ENCODE assay signal across 12 cellular contexts in genomic region chrX:69615323-69615722, GRCh38. TPM values are rescaled to one million over a fixed set of nuclear protein-coding genes. Genes with fewer than 3 reads are reported as not detected.
DNase-seq lines count a peak whose midpoint lies in the region; ATAC-seq, FAIRE-seq and TF ChIP-seq lines count a peak whose summit lies in the region.
"Had no signal": no experiment of that assay in that cellular context is flagged by ENCODE, and none has a peak within 500 bp of the region (broad histone marks: within the 10 kb centered on the region; RNA-seq: fewer than 3 reads in every experiment).

No MANE protein-coding gene starts in this region.

- peak overlapping the region; percentile 36 for H3K27ac Mint-ChIP-seq in Calu3 (ENCODE audit: unreplicated experiment)
- H3K27ac Mint-ChIP-seq in stimulated activated naive B cell treated with anti-CD40 and anti-IgM and Interleukin-4, amounts not matched to agents 10 μg/mL and 1 μg/mL and 100 μg/mL, for 72 hours, result no peak overlapping the region

- H3K9ac ChIP-seq in MM.1S (ENCODE audit: low read length) (no peak overlapping the region), neuronal stem cell (ENCODE audit: low read depth, low read length, poor library complexity) (no peak overlapping the region)

- peak overlapping the region; percentile 96 for H3K4me3 Mint-ChIP-seq in Calu3 (ENCODE audit: low read depth, unreplicated experiment)
- no peak overlapping the region for H3K4me3 Mint-ChIP-seq in stimulated activated naive B cell treated with anti-CD40 and anti-IgM and Interleukin-4, amounts not matched to agents 10 μg/mL and 1 μg/mL and 100 μg/mL, for 72 hours

- no peak overlapping the region for H3K14ac ChIP-seq in neuronal stem cell (ENCODE audit: low read length)

- H3F3A ChIP-seq in MM.1S (ENCODE audit: insufficient read depth, low read length), result no peaks in the 10 kb centered on the region

- H3K27me3 ChIP-seq in MM.1S (replicated peaks; ENCODE audit: insufficient read depth, low read length) (no peaks in the 10 kb centered on the region), esophagus squamous epithelium (no peaks in the 10 kb centered on the region), neuronal stem cell (ENCODE audit: control insufficient read depth in 3 of 3, insufficient read depth in 3 of 3, low read depth in 1 of 3, low read length in 3 of 3) (peaks cover 0 to 27% (median 6%) of the 10 kb centered on the region in 3 experiments), pancreas (no peaks in the 10 kb centered on the region)

- H2BK120ac ChIP-seq in neuronal stem cell (ENCODE audit: low read depth, low read length), result no peak overlapping the region

- no peak overlapping the region for H3K4ac ChIP-seq in neuronal stem cell (ENCODE audit: low read length)

- peaks cover 8% of the 10 kb centered on the region for H3K4me1 Mint-ChIP-seq in Calu3 (ENCODE audit: low read depth, unreplicated experiment)
- peaks cover 2 to 6% of the 10 kb centered on the region in 2 donors for H3K4me1 Mint-ChIP-seq in stimulated activated naive B cell treated with anti-CD40 and anti-IgM and Interleukin-4, amounts not matched to agents 10 μg/mL and 1 μg/mL and 100 μg/mL, for 72 hours

- TF ChIP-seq CTCF in Calu3 (IDR thresholded peaks at IDR 0.05; ENCODE audit: unreplicated experiment) (no peak), MM.1S (IDR thresholded peaks at IDR 0.05; ENCODE audit: low read length) (no peak), esophagus squamous epithelium (IDR thresholded peaks at IDR 0.05) (no peak), pancreas (IDR thresholded peaks at IDR 0.05) (no peak)

- H3K4me3 ChIP-seq in MM.1S (ENCODE audit: low read length), result peak overlapping the region; percentile 27; the same call in 1 of the 2 replicates
- H3K4me3 ChIP-seq in esophagus squamous epithelium, result peak overlapping the region; percentile 25 to 74 (median 52)
- peak overlapping the region in 1 of 2 donors; percentile 37 for H3K4me3 ChIP-seq in neuronal stem cell (ENCODE audit: low read length in 2 of 2)
- H3K4me3 ChIP-seq in pancreas, result peak overlapping the region in 2 of 4 donors; percentile 44 to 50

- DNase-seq in Calu3 (no peak), MM.1S (no peak), esophagus squamous epithelium (lab: John Stamatoyannopoulos, UW) (no peak), neuronal stem cell (ENCODE audit: low spot score) (no peak), pancreas (no peak)
- no peak for DNase-seq in stimulated activated naive B cell treated with anti-CD40 and anti-IgM and Interleukin-4, amounts not matched to agents 10 μg/mL and 1 μg/mL and 100 μg/mL, for 72 hours
- DNase-seq: NCI-H1092 had no signal

- H3K79me2 ChIP-seq in MM.1S (ENCODE audit: low read length), result no peaks in the 10 kb centered on the region

- peaks cover 18% of the 10 kb centered on the region for H3K36me3 Mint-ChIP-seq in Calu3 (ENCODE audit: insufficient read depth, unreplicated experiment)
- H3K36me3 Mint-ChIP-seq in stimulated activated naive B cell treated with anti-CD40 and anti-IgM and Interleukin-4, amounts not matched to agents 10 μg/mL and 1 μg/mL and 100 μg/mL, for 72 hours, result no peaks in the 10 kb centered on the region

- no peaks in the 10 kb centered on the region for H3K9me2 ChIP-seq in MM.1S (replicated peaks; ENCODE audit: insufficient read depth, low read length)

- TF ChIP-seq POLR2A in esophagus squamous epithelium (IDR thresholded peaks at IDR 0.05), result no peak

- ATAC-seq in stimulated activated naive B cell treated with anti-CD40 and anti-IgM and Interleukin-4, amounts not matched to agents 10 μg/mL and 1 μg/mL and 100 μg/mL, for 72 hours (replicated peaks), result no peak
- ATAC-seq in HG03521 (IDR thresholded peaks at IDR 0.05; ENCODE audit: unreplicated experiment) (no peak), pancreas (no peak), HG02852 (IDR thresholded peaks at IDR 0.05; ENCODE audit: unreplicated experiment) (no peak)

- H2AK5ac ChIP-seq in neuronal stem cell (ENCODE audit: low read depth, low read length), result no peak overlapping the region

- H3K23ac ChIP-seq in neuronal stem cell (ENCODE audit: low read depth, low read length, poor library complexity), result no peak overlapping the region

- H4K20me1 ChIP-seq in MM.1S (ENCODE audit: insufficient read depth, low read length), result no peaks in the 10 kb centered on the region

- H3K9me3 Mint-ChIP-seq in Calu3 (ENCODE audit: low read depth, unreplicated experiment), result no peaks in the 10 kb centered on the region
- H3K9me3 Mint-ChIP-seq in stimulated activated naive B cell treated with anti-CD40 and anti-IgM and Interleukin-4, amounts not matched to agents 10 μg/mL and 1 μg/mL and 100 μg/mL, for 72 hours, result no peaks in the 10 kb centered on the region

- H3K79me1 ChIP-seq in neuronal stem cell (ENCODE audit: low read depth, low read length), result no peaks in the 10 kb centered on the region

- 24 to 37% methylated on average over 4 to 7 of the region's 7 CpGs for WGBS in esophagus squamous epithelium, 2 donors
- no CpG with 5 or more reads among the region's 7 CpGs for WGBS in neuronal stem cell (ENCODE audit: extremely low coverage in 2 of 2, insufficient read length in 2 of 2, insufficient replicate concordance in 1 of 2), 2 donors
- 26 to 46% methylated on average over 7 of the region's 7 CpGs for WGBS in pancreas, 2 donors

- no peak overlapping the region for H2BK15ac ChIP-seq in neuronal stem cell (ENCODE audit: low read length)

- intact Hi-C loops in Calu3 (cut with micrococcal nuclease; ENCODE audit: unreplicated experiment) (loop anchor here (5.0 kb wide), 2 partner anchors 482 to 793 kb away; no protein-coding TSS in a partner anchor), esophagus squamous epithelium (cut with DNase I) (no loop called here), pancreas (cut with DNase I) (no loop called here)

- no peaks in the 10 kb centered on the region for H3K27me3 Mint-ChIP-seq in Calu3 (ENCODE audit: unreplicated experiment)
- H3K27me3 Mint-ChIP-seq in stimulated activated naive B cell treated with anti-CD40 and anti-IgM and Interleukin-4, amounts not matched to agents 10 μg/mL and 1 μg/mL and 100 μg/mL, for 72 hours, result peaks cover 20 to 37% of the 10 kb centered on the region in 2 donors

- no TSS peak for BruUV-seq in Calu3 (replicated peaks; lab: Mats Ljungman, UMichigan)

- H3K4me1 ChIP-seq in MM.1S (ENCODE audit: low read length), result peaks cover 7% of the 10 kb centered on the region; the same call in 1 of the 2 replicates
- H3K4me1 ChIP-seq in esophagus squamous epithelium, result peaks cover 0 to 26% (median 0%) of the 10 kb centered on the region in 3 donors
- peaks cover 0 to 1% of the 10 kb centered on the region in 2 donors for H3K4me1 ChIP-seq in neuronal stem cell (ENCODE audit: control insufficient read depth in 2 of 2, insufficient read depth in 1 of 2, low read depth in 1 of 2, low read length in 2 of 2)
- H3K4me1 ChIP-seq in pancreas, result no peaks in the 10 kb centered on the region

- no peak overlapping the region for H3K27ac ChIP-seq in MM.1S (ENCODE audit: low read length)
- H3K27ac ChIP-seq in esophagus squamous epithelium, result peak overlapping the region in 1 of 4 donors; percentile 13
- H3K27ac ChIP-seq in neuronal stem cell (replicated peaks; ENCODE audit: low read length), result peak overlapping the region; percentile 45
- no peak overlapping the region for H3K27ac ChIP-seq in pancreas

- no peak overlapping the region for H4K91ac ChIP-seq in neuronal stem cell (ENCODE audit: low read depth, low read length, poor library complexity)

- no peak for FAIRE-seq in pancreas (lab: Jason Lieb, UNC)
- FAIRE-seq: G401.6, GM19239, RCC 7860 had no signal

- H2BK12ac ChIP-seq in neuronal stem cell (ENCODE audit: low read length), result no peak overlapping the region

- H3K9me3 ChIP-seq in MM.1S (replicated peaks; ENCODE audit: insufficient read depth, low read length) (no peaks in the 10 kb centered on the region), esophagus squamous epithelium (no peaks in the 10 kb centered on the region), neuronal stem cell (replicated peaks in 1 of 2; ENCODE audit: control insufficient read depth in 2 of 2, insufficient read depth in 1 of 2, low read depth in 1 of 2, low read length in 2 of 2) (no peaks in the 10 kb centered on the region), pancreas (no peaks in the 10 kb centered on the region)

- H3K36me3 ChIP-seq in MM.1S (replicated peaks; ENCODE audit: insufficient read depth, low read length) (no peaks in the 10 kb centered on the region), esophagus squamous epithelium (no peaks in the 10 kb centered on the region), neuronal stem cell (replicated peaks in 1 of 2; ENCODE audit: control insufficient read depth in 2 of 2, insufficient read depth in 2 of 2, low read length in 2 of 2) (no peaks in the 10 kb centered on the region), pancreas (no peaks in the 10 kb centered on the region)

- CTCF ChIA-PET in Calu3 (lab: Charles Lee), result interaction anchor here (0.5 to 1.2 kb wide), 3 partner anchors 191 to 518 kb away, joined by 3 to 4 read pairs (median 3); partner anchors contain the start of gene IGBP1

- peak overlapping the region; percentile 28; the same call in 1 of the 2 replicates for H3K4me2 ChIP-seq in MM.1S (ENCODE audit: low read depth, low read length)
- H3K4me2 ChIP-seq in neuronal stem cell (ENCODE audit: insufficient read depth, low read length, poor library complexity, severe bottlenecking), result peak overlapping the region; percentile 18

- no peak overlapping the region for H3K18ac ChIP-seq in neuronal stem cell (ENCODE audit: low read length)

- no peak overlapping the region for H2BK5ac ChIP-seq in neuronal stem cell (ENCODE audit: low read length)

- 0 out of 2 replicates have a peak overlapping the region, but pooled peaks have one; percentile 19 for H2AFZ ChIP-seq in MM.1S (ENCODE audit: low read length)
- H2AFZ ChIP-seq in neuronal stem cell (ENCODE audit: low read length), result peak overlapping the region; percentile 81

- H4K8ac ChIP-seq in neuronal stem cell (ENCODE audit: low read depth, low read length), result no peak overlapping the region

RNA-seq across cellular contexts. Expression of gene EDA, which starts 0.6 kb away (rescaled TPM):
- total RNA-seq in Calu3 (2022), result 5.0 and 5.7 TPM in 2 replicates
- total RNA-seq in esophagus squamous epithelium, result 1 to 10 TPM; 1.5 to 2.9 (median 2.4) TPM
- 3.7 TPM for polyA plus RNA-seq in neuronal stem cell (2013, experiment 1 of 2)
- polyA plus RNA-seq in neuronal stem cell (2013, experiment 2 of 2), result 3.4 TPM
- 1 to 10 TPM; 3.6 to 5.1 (median 3.9) TPM for total RNA-seq in pancreas
- polyA plus RNA-seq in pancreas, result 1 to 10 TPM; 1.7 to 1.9 TPM
